In genomic region chr7:28408974-28409715, GRCh38 we compare ENCODE assay signal across 1 cellular context.
TF ChIP-seq lines count a peak whose summit lies in the region.

No MANE protein-coding gene starts in this region.

TF ChIP-seq in HEK293, 187 proteins besides CTCF, POLR2A, EP300 and RAD21 (continued from another document):
- TF ChIP-seq OSR2 (tag by site-specific recombination; IDR thresholded peaks at IDR 0.05): 0 out of 2 replicates have a peak, but pooled peaks have one; percentile 44
- TF ChIP-seq PRDM10 (tag by site-specific recombination; IDR thresholded peaks at IDR 0.05): peak; percentile 76
- peak; percentile 54; the same call in 1 of the 2 replicates for TF ChIP-seq ZFP37 (tag by site-specific recombination; IDR thresholded peaks at IDR 0.05)
- TF ChIP-seq YY1 (tag by site-specific recombination; IDR thresholded peaks at IDR 0.05): no peak
- TF ChIP-seq PRDM6 (tag by site-specific recombination; IDR thresholded peaks at IDR 0.05): no peak
- 0 out of 2 replicates have a peak, but pooled peaks have one; percentile 52 for TF ChIP-seq ZNF660 (tag by site-specific recombination; IDR thresholded peaks at IDR 0.05)
- peak; percentile 33; the same call in 1 of the 2 replicates for TF ChIP-seq KLF8 (tag by site-specific recombination; IDR thresholded peaks at IDR 0.05)
- peak; percentile 86 for TF ChIP-seq ZFHX2 (tag by site-specific recombination; conservative IDR thresholded peaks at IDR 0.05)
- TF ChIP-seq ZNF791 (tag by site-specific recombination; IDR thresholded peaks at IDR 0.05): no peak
- 0 out of 2 replicates have a peak, but pooled peaks have one; percentile 35 for TF ChIP-seq PATZ1 (tag by site-specific recombination; IDR thresholded peaks at IDR 0.05)
- peak; percentile 38; the same call in 1 of the 2 replicates for TF ChIP-seq ZNF394 (tag by site-specific recombination; IDR thresholded peaks at IDR 0.05; ENCODE audit: borderline replicate concordance)
- TF ChIP-seq ZNF692 (tag by site-specific recombination; IDR thresholded peaks at IDR 0.05): 0 out of 2 replicates have a peak, but pooled peaks have one; percentile 31
- TF ChIP-seq SCRT2 (tag by site-specific recombination; IDR thresholded peaks at IDR 0.05): peak; percentile 78; the same call in 1 of the 2 replicates
- peak; percentile 90 for TF ChIP-seq ZBTB21 (tag by site-specific recombination; IDR thresholded peaks at IDR 0.05)
- peak; percentile 76 for TF ChIP-seq EGR2 (tag by site-specific recombination; IDR thresholded peaks at IDR 0.05; ENCODE audit: low read depth)
- no peak for TF ChIP-seq ZNF174 (tag by site-specific recombination; IDR thresholded peaks at IDR 0.05)
- TF ChIP-seq SP7 (tag by site-specific recombination; IDR thresholded peaks at IDR 0.05): 0 out of 2 replicates have a peak, but pooled peaks have one; percentile 26
- peak; percentile 94 for TF ChIP-seq KLF10 (tag by site-specific recombination; IDR thresholded peaks at IDR 0.05)
- TF ChIP-seq ZNF626 (tag by site-specific recombination; IDR thresholded peaks at IDR 0.05): no peak
- 0 out of 2 replicates have a peak, but pooled peaks have one; percentile 7 for TF ChIP-seq KLF9 (tag by site-specific recombination; IDR thresholded peaks at IDR 0.05; ENCODE audit: low read depth)
- peak; percentile 26; the same call in 1 of the 2 replicates for TF ChIP-seq BCL11A (tag by site-specific recombination; IDR thresholded peaks at IDR 0.05; ENCODE audit: low read depth)
- TF ChIP-seq ATF2 (tag by site-specific recombination; IDR thresholded peaks at IDR 0.05; ENCODE audit: low read depth): peak; percentile 97
- TF ChIP-seq ZNF501 (tag by site-specific recombination; IDR thresholded peaks at IDR 0.05): peak; percentile 35; the same call in 1 of the 2 replicates
- TF ChIP-seq ZNF311 (tag by site-specific recombination; IDR thresholded peaks at IDR 0.05; ENCODE audit: borderline replicate concordance): no peak
- no peak for TF ChIP-seq ZNF704 (tag by site-specific recombination; IDR thresholded peaks at IDR 0.05)
- no peak for TF ChIP-seq ZNF140 (tag by site-specific recombination; IDR thresholded peaks at IDR 0.05)
- TF ChIP-seq SP3 (tag by site-specific recombination; IDR thresholded peaks at IDR 0.05): peak; percentile 55
- peak; percentile 49; the same call in 1 of the 2 replicates for TF ChIP-seq ZXDB (tag by site-specific recombination; IDR thresholded peaks at IDR 0.05)
- TF ChIP-seq GLIS1 (tag by site-specific recombination; IDR thresholded peaks at IDR 0.05): peak; percentile 58
- TF ChIP-seq SP2 (tag by site-specific recombination; IDR thresholded peaks at IDR 0.05): peak; percentile 26
- TF ChIP-seq KLF17 (tag by site-specific recombination; IDR thresholded peaks at IDR 0.05): peak; percentile 39; the same call in 1 of the 2 replicates
- no peak for TF ChIP-seq GLI2 (tag by site-specific recombination; IDR thresholded peaks at IDR 0.05; ENCODE audit: borderline replicate concordance, low read depth)
- peak; percentile 56; the same call in 1 of the 2 replicates for TF ChIP-seq FEZF1 (tag by site-specific recombination; IDR thresholded peaks at IDR 0.05)
- TF ChIP-seq ZBTB17 (tag by site-specific recombination; IDR thresholded peaks at IDR 0.05): 0 out of 2 replicates have a peak, but pooled peaks have one; percentile 16
